In the genomic region with DNA sequence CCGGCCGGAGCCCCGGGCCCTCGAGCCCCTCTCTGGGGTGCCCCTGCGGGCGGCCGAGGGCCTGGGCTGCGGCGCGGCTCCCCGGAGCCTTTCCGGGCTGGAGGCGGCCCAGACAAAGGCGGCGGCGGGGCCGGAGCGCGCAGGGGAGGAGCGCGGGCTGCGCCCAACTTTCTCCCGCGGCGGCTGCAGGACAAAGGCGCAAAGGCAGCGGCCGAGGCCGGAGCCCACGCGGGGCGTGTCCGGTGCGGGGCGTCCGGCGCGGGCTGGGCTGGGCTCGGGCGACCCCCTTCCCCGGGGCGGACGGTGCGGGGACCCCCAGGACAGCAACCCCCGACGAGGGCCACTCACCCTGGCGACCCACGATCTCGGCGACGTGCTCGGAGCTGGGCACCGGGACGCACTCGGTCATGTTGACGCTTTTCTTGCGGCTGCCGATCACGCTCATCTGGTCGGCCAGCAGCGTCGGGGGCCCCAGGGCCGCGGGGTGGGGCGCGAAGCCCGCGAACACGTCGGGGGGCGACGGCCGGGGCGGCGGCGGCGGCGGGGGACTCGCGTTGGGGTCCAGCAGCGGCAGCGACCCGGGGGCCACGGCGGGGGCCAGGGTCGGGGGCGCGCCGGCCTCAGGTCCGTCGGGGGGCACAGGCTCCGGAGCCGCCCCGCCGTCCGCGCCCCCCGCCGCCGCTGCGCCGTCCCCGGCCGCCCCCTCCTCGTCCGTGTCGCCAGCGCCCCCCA, we compare ENCODE assay signal across 8 cellular contexts. TPM values are rescaled to one million over a fixed set of nuclear protein-coding genes. Genes with fewer than 3 reads are reported as not detected.
A peak's percentile ranks its signal among the peaks of the same experiment; 100 is the strongest.
DNase-seq lines count a peak whose midpoint lies in the region; ATAC-seq and TF ChIP-seq lines count a peak whose summit lies in the region.

No MANE protein-coding gene starts in this region.

- H3K27me3 ChIP-seq in body of pancreas (no peaks in the 10 kb centered on the region), tibial nerve (no peaks in the 10 kb centered on the region)

- H3K9me3 ChIP-seq in body of pancreas (no peaks in the 10 kb centered on the region), tibial nerve (no peaks in the 10 kb centered on the region)

- peak in 1 of 3 donors; percentile 6 for TF ChIP-seq POLR2A in body of pancreas (IDR thresholded peaks at IDR 0.05)
- no peak for TF ChIP-seq POLR2A in tibial nerve (IDR thresholded peaks at IDR 0.05)

- H3K4me3 Mint-ChIP-seq in activated naive CD4-positive, alpha-beta T cell treated with anti-CD3 and anti-CD28 coated beads, Interleukin-2, amount 10 ng/mL, durations not matched to agents 7 days and 5 days = peak overlapping the region; percentile 41
- H3K4me3 Mint-ChIP-seq in T-helper 2 cell treated with Interferon-gamma antibody and Interleukin-4, amounts not matched to agents 5 μg/mL and 100 μg/mL, for 36 hours = no peak overlapping the region

- no peak for TF ChIP-seq EP300 in tibial nerve (IDR thresholded peaks at IDR 0.05)

- no peak overlapping the region for H3K27ac Mint-ChIP-seq in activated naive CD4-positive, alpha-beta T cell treated with anti-CD3 and anti-CD28 coated beads, Interleukin-2, amount 10 ng/mL, durations not matched to agents 7 days and 5 days
- no peak overlapping the region for H3K27ac Mint-ChIP-seq in T-helper 2 cell treated with Interferon-gamma antibody and Interleukin-4, amounts not matched to agents 5 μg/mL and 100 μg/mL, for 36 hours

- peaks cover 5% of the 10 kb centered on the region for H3K4me1 Mint-ChIP-seq in activated naive CD4-positive, alpha-beta T cell treated with anti-CD3 and anti-CD28 coated beads, Interleukin-2, amount 10 ng/mL, durations not matched to agents 7 days and 5 days
- H3K4me1 Mint-ChIP-seq in T-helper 2 cell treated with Interferon-gamma antibody and Interleukin-4, amounts not matched to agents 5 μg/mL and 100 μg/mL, for 36 hours (ENCODE audit: low read depth) = peaks cover 5% of the 10 kb centered on the region

- no peaks in the 10 kb centered on the region for H3K36me3 Mint-ChIP-seq in activated naive CD4-positive, alpha-beta T cell treated with anti-CD3 and anti-CD28 coated beads, Interleukin-2, amount 10 ng/mL, durations not matched to agents 7 days and 5 days
- no peaks in the 10 kb centered on the region for H3K36me3 Mint-ChIP-seq in T-helper 2 cell treated with Interferon-gamma antibody and Interleukin-4, amounts not matched to agents 5 μg/mL and 100 μg/mL, for 36 hours (ENCODE audit: low read depth)

- H3K4me1 ChIP-seq in body of pancreas (peaks cover 22% of the 10 kb centered on the region), tibial nerve (peaks cover 0 to 22% (median 18%) of the 10 kb centered on the region in 4 donors)

- H3K36me3 ChIP-seq in body of pancreas (replicated peaks in 1 of 2; ENCODE audit: insufficient read depth in 1 of 2, low read depth in 2 of 2) = no peaks in the 10 kb centered on the region
- H3K36me3 ChIP-seq in tibial nerve = peaks cover 0 to 5% (median 0%) of the 10 kb centered on the region in 3 donors

- H3K9me3 Mint-ChIP-seq in activated naive CD4-positive, alpha-beta T cell treated with anti-CD3 and anti-CD28 coated beads, Interleukin-2, amount 10 ng/mL, durations not matched to agents 7 days and 5 days = no peaks in the 10 kb centered on the region
- H3K9me3 Mint-ChIP-seq in T-helper 2 cell treated with Interferon-gamma antibody and Interleukin-4, amounts not matched to agents 5 μg/mL and 100 μg/mL, for 36 hours = no peaks in the 10 kb centered on the region

- peaks cover 73% of the 10 kb centered on the region for H3K27me3 Mint-ChIP-seq in activated naive CD4-positive, alpha-beta T cell treated with anti-CD3 and anti-CD28 coated beads, Interleukin-2, amount 10 ng/mL, durations not matched to agents 7 days and 5 days
- peaks cover 20% of the 10 kb centered on the region for H3K27me3 Mint-ChIP-seq in T-helper 2 cell treated with Interferon-gamma antibody and Interleukin-4, amounts not matched to agents 5 μg/mL and 100 μg/mL, for 36 hours (ENCODE audit: low read depth)

- intact Hi-C loops in body of pancreas (cut with DNase I) (no loop called here), left colon (cut with DNase I, micrococcal nuclease) (no loop called here)

- TF ChIP-seq CTCF in body of pancreas (IDR thresholded peaks at IDR 0.05) (no peak), tibial nerve (IDR thresholded peaks at IDR 0.05) (no peak)

- H3K4me3 ChIP-seq in body of pancreas (peak overlapping the region in 1 of 2 donors; percentile 52), tibial nerve (peak overlapping the region; percentile 48 to 94 (median 58))

- ATAC-seq in body of pancreas = peak; percentile 50
- ATAC-seq in left colon = peak; percentile 52
- ATAC-seq in GM21515 (IDR thresholded peaks at IDR 0.05; ENCODE audit: unreplicated experiment) = no peak

- peak; percentile 29 for DNase-seq in activated naive CD4-positive, alpha-beta T cell treated with anti-CD3 and anti-CD28 coated beads, Interleukin-2, amount 10 ng/mL, durations not matched to agents 7 days and 5 days
- DNase-seq in activated naive CD4-positive, alpha-beta T cell treated with Interleukin-2 at 50 U/mL for 16 hours = no peak
- DNase-seq in body of pancreas = peak; percentile 24 to 51 (median 44)
- DNase-seq in left colon = peak in 1 of 2 donors; percentile 52
- no peak for DNase-seq in tibial nerve (ENCODE audit: low spot score in 2 of 2)
- DNase-seq in T-helper 2 cell treated with Interferon-gamma antibody and Interleukin-4, amounts not matched to agents 5 μg/mL and 100 μg/mL, for 36 hours (ENCODE audit: low spot score) = no peak
- DNase-seq in NCI-H446 (lab: John Stamatoyannopoulos, UW) = no peak

- CTCF ChIA-PET in activated naive CD4-positive, alpha-beta T cell treated with anti-CD3 and anti-CD28 coated beads, Interleukin-2, amount 10 ng/mL, durations not matched to agents 7 days and 5 days (lab: Charles Lee) = no interaction called here

- 0 to 1% methylated on average over 3 to 44 of the region's 108 CpGs for whole genome bisulfite sequencing in body of pancreas, 2 donors
- WGBS in tibial nerve, 2 donors = 2% methylated on average over 31 of the region's 108 CpGs; no CpG with 5 or more reads in 1 of the 2 donors

- H3K27ac ChIP-seq in body of pancreas (peak overlapping the region; percentile 65 to 85 (median 76)), tibial nerve (peak overlapping the region; percentile 73 to 96 (median 88))

RNA-seq across cellular contexts. Expression of gene MEX3D, which starts 0.8 kb away (rescaled TPM):
- total RNA-seq in body of pancreas (10 to 100 TPM; 18.8 to 21.8 TPM), left colon (10 to 100 TPM; 22.3 to 24.8 TPM), tibial nerve (10 to 100 TPM; 19.4 to 32.7 (median 27.4) TPM)

RNA-seq across cellular contexts. Expression of gene MBD3, which starts 25.4 kb away (rescaled TPM):
- 10 to 100 TPM; 37.4 to 91.6 TPM for total RNA-seq in body of pancreas
- 10 to 100 TPM; 47.7 to 57.5 TPM for total RNA-seq in left colon
- 100 to 1,000 TPM in 1 of 4 donors, 10 to 100 TPM in 3; 62.9 to 144 (median 91.4) TPM for total RNA-seq in tibial nerve

RNA-seq across cellular contexts. Expression of gene UQCR11, which starts 38.0 kb away (rescaled TPM):
- 10 to 100 TPM; 12.2 to 52.4 TPM for total RNA-seq in body of pancreas
- total RNA-seq in left colon = 100 to 1,000 TPM; 337 to 359 TPM
- 10 to 100 TPM; 58.8 to 95.7 (median 66.0) TPM for total RNA-seq in tibial nerve

RNA-seq across cellular contexts. Expression of gene PLK5, which starts 43.4 kb away (rescaled TPM):
- not detected for total RNA-seq in body of pancreas
- total RNA-seq in left colon = not detected
- total RNA-seq in tibial nerve = 1 to 10 TPM in 2 of 4 donors, under 1 TPM in 2; 0.21 to 6.3 (median 1.1) TPM

RNA-seq across cellular contexts. Expression of gene ADAMTSL5, which starts 54.5 kb away (rescaled TPM):
- total RNA-seq in body of pancreas (1 to 10 TPM in 1 of 2 donors, not detected in 1; 1.3 TPM), left colon (1 to 10 TPM; 2.0 to 5.4 TPM), tibial nerve (10 to 100 TPM; 17.4 to 54.8 (median 42.6) TPM)

Comparison
In these comparisons a context has a peak if more than half of its experiments do, and no peak if none do; other contexts are left out.
1. DNase-seq: peak in activated naive CD4-positive, alpha-beta T cell treated with anti-CD3 and anti-CD28 coated beads, Interleukin-2, amount 10 ng/mL, durations not matched to agents 7 days and 5 days (single experiment) and body of pancreas (4 of 4); none in activated naive CD4-positive, alpha-beta T cell treated with Interleukin-2 at 50 U/mL for 16 hours (single experiment), tibial nerve (0 of 2), T-helper 2 cell treated with Interferon-gamma antibody and Interleukin-4, amounts not matched to agents 5 μg/mL and 100 μg/mL, for 36 hours (single experiment) and NCI-H446 (0 of 2).